Comparison of ENCODE assay signal across 23 cellular contexts in the genomic region with DNA sequence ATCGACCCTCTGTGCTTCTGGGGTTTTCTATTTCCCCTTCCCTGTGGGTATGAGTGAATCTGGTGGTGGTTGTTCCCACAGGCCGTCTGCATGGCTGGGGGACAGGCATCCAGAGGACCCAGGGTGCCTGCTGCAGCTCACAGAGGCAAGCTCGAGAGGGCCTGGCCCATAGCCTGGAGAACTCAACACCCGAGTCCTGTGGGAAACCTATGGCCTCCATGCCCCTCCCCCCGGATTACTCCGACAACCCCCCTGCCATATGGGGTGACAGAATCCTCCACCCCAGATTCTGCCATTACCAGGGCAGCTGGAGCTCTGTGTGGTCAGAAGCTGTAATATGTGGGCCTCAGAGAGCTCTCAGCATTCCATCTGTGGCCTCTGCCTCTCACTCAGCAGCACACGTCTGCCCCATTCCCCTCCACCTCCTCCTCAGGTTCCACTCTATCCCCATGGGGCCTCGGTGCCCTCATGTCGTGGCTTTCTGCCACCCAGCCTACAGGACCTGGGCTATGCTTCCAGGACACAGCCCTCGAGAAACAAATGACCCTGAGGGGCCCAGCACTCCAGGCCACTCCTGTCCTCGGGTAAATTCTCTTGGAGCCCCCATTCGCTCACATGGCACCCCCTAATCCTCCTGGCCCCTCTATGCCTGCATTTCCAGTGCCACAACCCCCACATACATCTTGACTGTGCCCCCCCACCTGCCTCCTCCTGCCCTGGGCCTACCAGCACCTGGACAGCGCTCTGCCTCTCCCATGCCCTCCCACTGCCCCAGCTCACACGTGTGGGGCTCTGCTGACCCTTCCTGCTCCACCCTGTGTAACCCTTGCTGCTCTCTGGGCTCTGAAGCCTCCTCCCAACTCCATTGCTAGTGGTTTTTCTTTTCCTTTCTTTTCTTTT. TPM values are rescaled to one million over a fixed set of nuclear protein-coding genes. Genes with fewer than 3 reads are reported as not detected.
DNase-seq lines count a peak whose midpoint lies in the region; ATAC-seq and TF ChIP-seq lines count a peak whose summit lies in the region.
"Had no signal": no experiment of that assay in that cellular context is flagged by ENCODE, and none has a peak within 500 bp of the region (broad histone marks: within the 10 kb centered on the region; RNA-seq: fewer than 3 reads in every experiment).

No MANE protein-coding gene starts in this region.

- TF ChIP-seq CTCF in gastrocnemius medialis (IDR thresholded peaks at IDR 0.05 in 4 of 5, conservative IDR thresholded peaks at IDR 0.05 in 1 of 5) (no peak), endothelial cell (IDR thresholded peaks at IDR 0.05; ENCODE audit: unreplicated experiment) (no peak)

- DNase-seq in activated CD4-positive, alpha-beta memory T cell treated with anti-CD3 and anti-CD28 coated beads, Interleukin-2, amount 10 ng/mL, durations not matched to agents 7 days and 5 days = no peak
- DNase-seq in activated CD4-positive, alpha-beta memory T cell treated with anti-CD3 and anti-CD28 coated beads for 36 hours = no peak
- DNase-seq in CD8-positive, alpha-beta memory T cell = no peak
- DNase-seq in SJCRH30 = peak; percentile 52 to 66
- DNase-seq in left ventricle myocardium superior = peak; percentile 84
- no peak for DNase-seq in gastrocnemius medialis
- no peak for DNase-seq in endothelial cell (ENCODE audit: low spot score)
- no peak for DNase-seq in NCI-H1694 treated with DMSO at 0.1 percent for 48 hours (lab: John Stamatoyannopoulos, UW)
- DNase-seq: activated CD4-positive, alpha-beta T cell treated with anti-CD3 and anti-CD28 coated beads, Interleukin-2, amount 50 U/mL, for 4 hours; activated effector memory CD4-positive, alpha-beta T cell treated with anti-CD3 and anti-CD28 coated beads, Interleukin-2, amount 50 U/mL, for 16 hours; effector CD8-positive, alpha-beta T cell; hippocampal formation; KG1; kidney glomerular epithelial cell; NCI-H1417 had no signal

- TF ChIP-seq POLR2A in gastrocnemius medialis (IDR thresholded peaks at IDR 0.05) = no peak

- peaks cover 28% of the 10 kb centered on the region for H3K4me1 Mint-ChIP-seq in activated CD4-positive, alpha-beta memory T cell treated with anti-CD3 and anti-CD28 coated beads, Interleukin-2, amount 10 ng/mL, durations not matched to agents 7 days and 5 days
- H3K4me1 Mint-ChIP-seq in activated CD4-positive, alpha-beta memory T cell treated with anti-CD3 and anti-CD28 coated beads for 36 hours (ENCODE audit: low read depth) = peaks cover 18% of the 10 kb centered on the region
- H3K4me1 Mint-ChIP-seq in CD8-positive, alpha-beta memory T cell = peaks cover 18 to 39% (median 21%) of the 10 kb centered on the region in 3 donors
- peaks cover 7% of the 10 kb centered on the region for H3K4me1 Mint-ChIP-seq in endothelial cell (ENCODE audit: unreplicated experiment)

- in situ Hi-C loops in gastrocnemius medialis (cut with MboI; ENCODE audit: low sequenced_read_pairs in 4 of 4) = no loop called here

- no peaks in the 10 kb centered on the region for H3K9me3 Mint-ChIP-seq in activated CD4-positive, alpha-beta memory T cell treated with anti-CD3 and anti-CD28 coated beads, Interleukin-2, amount 10 ng/mL, durations not matched to agents 7 days and 5 days
- H3K9me3 Mint-ChIP-seq in activated CD4-positive, alpha-beta memory T cell treated with anti-CD3 and anti-CD28 coated beads for 36 hours = no peaks in the 10 kb centered on the region
- H3K9me3 Mint-ChIP-seq in CD8-positive, alpha-beta memory T cell = no peaks in the 10 kb centered on the region
- H3K9me3 Mint-ChIP-seq in endothelial cell (ENCODE audit: unreplicated experiment) = no peaks in the 10 kb centered on the region
- H3K9me3 Mint-ChIP-seq: CD8-positive, alpha-beta T cell had no signal

- peaks cover 33% of the 10 kb centered on the region for H3K36me3 Mint-ChIP-seq in activated CD4-positive, alpha-beta memory T cell treated with anti-CD3 and anti-CD28 coated beads, Interleukin-2, amount 10 ng/mL, durations not matched to agents 7 days and 5 days (ENCODE audit: low read depth)
- H3K36me3 Mint-ChIP-seq in activated CD4-positive, alpha-beta memory T cell treated with anti-CD3 and anti-CD28 coated beads for 36 hours = peaks cover 21% of the 10 kb centered on the region
- peaks cover 0 to 29% (median 0%) of the 10 kb centered on the region in 3 donors for H3K36me3 Mint-ChIP-seq in CD8-positive, alpha-beta memory T cell
- H3K36me3 Mint-ChIP-seq in endothelial cell (ENCODE audit: low read depth, unreplicated experiment) = peaks cover 4% of the 10 kb centered on the region

- POLR2A ChIA-PET in activated CD4-positive, alpha-beta memory T cell treated with anti-CD3 and anti-CD28 coated beads, Interleukin-2, amount 10 ng/mL, durations not matched to agents 7 days and 5 days (lab: Charles Lee) = no interaction called here
- POLR2A ChIA-PET in activated CD4-positive, alpha-beta memory T cell treated with anti-CD3 and anti-CD28 coated beads for 36 hours (lab: Charles Lee) = no interaction called here
- POLR2A ChIA-PET in CD8-positive, alpha-beta memory T cell (lab: Charles Lee) = interaction anchor here (0.6 kb wide), 1 partner anchor 1133 kb away, joined by 5 read pairs; a partner anchor contains a TSS

- intact Hi-C loops in activated CD4-positive, alpha-beta memory T cell treated with anti-CD3 and anti-CD28 coated beads for 36 hours (cut with micrococcal nuclease) = no loop called here
- intact Hi-C loops in left ventricle myocardium superior (cut with micrococcal nuclease) (no loop called here), gastrocnemius medialis (cut with DNase I; ENCODE audit: low total_unique reads) (loop anchor here (5.0 kb wide), 1 partner anchor 1301 kb away; no protein-coding TSS in a partner anchor)

- H3K27me3 ChIP-seq in CD8-positive, alpha-beta memory T cell (ENCODE audit: insufficient read depth, low read length, poor library complexity, severe bottlenecking) = no peaks in the 10 kb centered on the region
- H3K27me3 ChIP-seq in SJCRH30 (no peaks in the 10 kb centered on the region), gastrocnemius medialis (no peaks in the 10 kb centered on the region)
- H3K27me3 ChIP-seq: breast epithelium, neutrophil, vagina had no signal

- H3K36me3 ChIP-seq in CD8-positive, alpha-beta memory T cell (ENCODE audit: insufficient read depth, low read length) = no peaks in the 10 kb centered on the region
- H3K36me3 ChIP-seq in SJCRH30 (no peaks in the 10 kb centered on the region), gastrocnemius medialis (no peaks in the 10 kb centered on the region)
- H3K36me3 ChIP-seq: breast epithelium, vagina had no signal

- no peak overlapping the region for H3K27ac ChIP-seq in CD8-positive, alpha-beta memory T cell (ENCODE audit: low read depth, low read length)
- no peak overlapping the region for H3K27ac ChIP-seq in SJCRH30
- H3K27ac ChIP-seq in gastrocnemius medialis = no peak overlapping the region
- H3K27ac ChIP-seq: breast epithelium, neutrophil, vagina had no signal

- CTCF ChIA-PET in activated CD4-positive, alpha-beta memory T cell treated with anti-CD3 and anti-CD28 coated beads, Interleukin-2, amount 10 ng/mL, durations not matched to agents 7 days and 5 days (lab: Charles Lee) = no interaction called here
- CTCF ChIA-PET in activated CD4-positive, alpha-beta memory T cell treated with anti-CD3 and anti-CD28 coated beads for 36 hours (lab: Charles Lee) = no interaction called here
- CTCF ChIA-PET in CD8-positive, alpha-beta memory T cell (lab: Charles Lee) = no interaction called here

- peak overlapping the region; percentile 21 for H3K27ac Mint-ChIP-seq in activated CD4-positive, alpha-beta memory T cell treated with anti-CD3 and anti-CD28 coated beads, Interleukin-2, amount 10 ng/mL, durations not matched to agents 7 days and 5 days
- no peak overlapping the region for H3K27ac Mint-ChIP-seq in activated CD4-positive, alpha-beta memory T cell treated with anti-CD3 and anti-CD28 coated beads for 36 hours
- H3K27ac Mint-ChIP-seq in CD8-positive, alpha-beta memory T cell = peak overlapping the region in 5 of 8 donors; percentile 38 to 57 (median 42)
- no peak overlapping the region for H3K27ac Mint-ChIP-seq in endothelial cell (ENCODE audit: unreplicated experiment)
- H3K27ac Mint-ChIP-seq: CD8-positive, alpha-beta T cell had no signal

- no peaks in the 10 kb centered on the region for H3K9me3 ChIP-seq in CD8-positive, alpha-beta memory T cell (ENCODE audit: low read length)
- no peaks in the 10 kb centered on the region for H3K9me3 ChIP-seq in SJCRH30 (replicated peaks)
- no peaks in the 10 kb centered on the region for H3K9me3 ChIP-seq in gastrocnemius medialis
- H3K9me3 ChIP-seq: breast epithelium, neutrophil, vagina had no signal

- H3K4me3 Mint-ChIP-seq in activated CD4-positive, alpha-beta memory T cell treated with anti-CD3 and anti-CD28 coated beads, Interleukin-2, amount 10 ng/mL, durations not matched to agents 7 days and 5 days = no peak overlapping the region
- H3K4me3 Mint-ChIP-seq in activated CD4-positive, alpha-beta memory T cell treated with anti-CD3 and anti-CD28 coated beads for 36 hours = no peak overlapping the region
- H3K4me3 Mint-ChIP-seq in CD8-positive, alpha-beta memory T cell = peak overlapping the region in 3 of 7 donors; percentile 58 to 65 (median 65)
- H3K4me3 Mint-ChIP-seq in endothelial cell (ENCODE audit: unreplicated experiment) = no peak overlapping the region
- H3K4me3 Mint-ChIP-seq: CD8-positive, alpha-beta T cell had no signal

- no peak overlapping the region for H3K4me3 ChIP-seq in CD8-positive, alpha-beta memory T cell (ENCODE audit: low read length)
- no peak overlapping the region for H3K4me3 ChIP-seq in SJCRH30
- H3K4me3 ChIP-seq in gastrocnemius medialis = no peak overlapping the region
- H3K4me3 ChIP-seq: breast epithelium, vagina had no signal

- ATAC-seq in left ventricle myocardium superior (peak; percentile 36), gastrocnemius medialis (no peak)
- ATAC-seq: CD8-positive, alpha-beta T cell had no signal

- H3K27me3 Mint-ChIP-seq in activated CD4-positive, alpha-beta memory T cell treated with anti-CD3 and anti-CD28 coated beads, Interleukin-2, amount 10 ng/mL, durations not matched to agents 7 days and 5 days = no peaks in the 10 kb centered on the region
- H3K27me3 Mint-ChIP-seq in activated CD4-positive, alpha-beta memory T cell treated with anti-CD3 and anti-CD28 coated beads for 36 hours = no peaks in the 10 kb centered on the region
- H3K27me3 Mint-ChIP-seq in CD8-positive, alpha-beta memory T cell = peaks cover 0 to 2% of the 10 kb centered on the region in 2 donors
- H3K27me3 Mint-ChIP-seq in endothelial cell (ENCODE audit: unreplicated experiment) = peaks cover 3% of the 10 kb centered on the region

- peaks cover 20% of the 10 kb centered on the region for H3K4me1 ChIP-seq in CD8-positive, alpha-beta memory T cell (ENCODE audit: insufficient read depth, low read length)
- H3K4me1 ChIP-seq in SJCRH30 = no peaks in the 10 kb centered on the region
- H3K4me1 ChIP-seq in gastrocnemius medialis = peaks cover 0 to 7% of the 10 kb centered on the region in 2 donors

RNA-seq across cellular contexts. Expression of a gene that starts 3.6 kb away (rescaled TPM):
- 100 to 1,000 TPM; 249 to 267 TPM for total RNA-seq in activated CD4-positive, alpha-beta memory T cell treated with anti-CD3 and anti-CD28 coated beads, Interleukin-2, amount 10 ng/mL, durations not matched to agents 7 days and 5 days
- 100 to 1,000 TPM; 197 to 208 TPM for total RNA-seq in activated CD4-positive, alpha-beta memory T cell treated with anti-CD3 and anti-CD28 coated beads for 36 hours
- total RNA-seq in CD8-positive, alpha-beta memory T cell = 100 to 1,000 TPM; 141 to 142 TPM
- 92.6 TPM for polyA plus RNA-seq in CD8-positive, alpha-beta memory T cell
- 69.3 and 94.4 TPM in 2 replicates for total RNA-seq in SJCRH30 (2014; rRNA removed; shearing (Covaris generic))
- total RNA-seq in left ventricle myocardium superior (370 TPM), gastrocnemius medialis (10 to 100 TPM; 24.2 to 36.1 (median 32.3) TPM), endothelial cell (ENCODE audit: unreplicated experiment) (148 TPM)

RNA-seq across cellular contexts. Expression of a gene that starts 12.6 kb away (rescaled TPM):
- not detected for total RNA-seq in activated CD4-positive, alpha-beta memory T cell treated with anti-CD3 and anti-CD28 coated beads, Interleukin-2, amount 10 ng/mL, durations not matched to agents 7 days and 5 days
- total RNA-seq in activated CD4-positive, alpha-beta memory T cell treated with anti-CD3 and anti-CD28 coated beads for 36 hours = not detected
- total RNA-seq in CD8-positive, alpha-beta memory T cell = not detected
- 0.14 TPM for polyA plus RNA-seq in CD8-positive, alpha-beta memory T cell
- not detected in 2 replicates for total RNA-seq in SJCRH30 (2014; rRNA removed; shearing (Covaris generic))
- total RNA-seq in left ventricle myocardium superior = 100 TPM
- total RNA-seq in gastrocnemius medialis = 1 to 10 TPM in 1 of 4 donors, not detected in 3; 1.4 TPM
- total RNA-seq in endothelial cell (ENCODE audit: unreplicated experiment) = not detected
- total RNA-seq: A673; breast epithelium; CD8-positive, alpha-beta T cell; fibroblast of lung; SK-MEL-5; subcutaneous adipose tissue had no signal
- polyA plus RNA-seq: fibroblast of lung had no signal

RNA-seq across cellular contexts. Expression of a gene that starts 39.1 kb away (rescaled TPM):
- 1 to 10 TPM; 4.5 to 5.2 TPM for total RNA-seq in activated CD4-positive, alpha-beta memory T cell treated with anti-CD3 and anti-CD28 coated beads, Interleukin-2, amount 10 ng/mL, durations not matched to agents 7 days and 5 days
- 1 to 10 TPM; 5.5 to 7.0 TPM for total RNA-seq in activated CD4-positive, alpha-beta memory T cell treated with anti-CD3 and anti-CD28 coated beads for 36 hours
- total RNA-seq in CD8-positive, alpha-beta memory T cell = 1 to 10 TPM; 3.6 to 5.0 TPM
- polyA plus RNA-seq in CD8-positive, alpha-beta memory T cell = 0.69 TPM
- total RNA-seq in SJCRH30 (2014; rRNA removed; shearing (Covaris generic)) = 0.13 TPM in 1 of 2 replicates, not detected in the other
- total RNA-seq in left ventricle myocardium superior = 1.0 TPM
- under 1 TPM in 3 of 4 donors, not detected in 1; 0.24 to 0.46 (median 0.36) TPM for total RNA-seq in gastrocnemius medialis
- 16.0 TPM for total RNA-seq in endothelial cell (ENCODE audit: unreplicated experiment)

Comparison
In these comparisons a context has a peak if more than half of its experiments do, and no peak if none do; other contexts are left out.
1. H3K27ac Mint-ChIP-seq: peak in activated CD4-positive, alpha-beta memory T cell treated with anti-CD3 and anti-CD28 coated beads, Interleukin-2, amount 10 ng/mL, durations not matched to agents 7 days and 5 days (single experiment) and CD8-positive, alpha-beta memory T cell (5 of 8); none in activated CD4-positive, alpha-beta memory T cell treated with anti-CD3 and anti-CD28 coated beads for 36 hours (single experiment) and endothelial cell (single experiment).
2. DNase-seq: peak in SJCRH30 (2 of 2) and left ventricle myocardium superior (single experiment); none in activated CD4-positive, alpha-beta memory T cell treated with anti-CD3 and anti-CD28 coated beads, Interleukin-2, amount 10 ng/mL, durations not matched to agents 7 days and 5 days (single experiment), activated CD4-positive, alpha-beta memory T cell treated with anti-CD3 and anti-CD28 coated beads for 36 hours (single experiment), CD8-positive, alpha-beta memory T cell (0 of 5), gastrocnemius medialis (0 of 2), endothelial cell (single experiment) and NCI-H1694 treated with DMSO at 0.1 percent for 48 hours (single experiment).
3. RNA of a gene that starts 12.6 kb away (total RNA-seq): 100 TPM in left ventricle myocardium superior (single experiment); 1.4 TPM in gastrocnemius medialis, not detected in activated CD4-positive, alpha-beta memory T cell treated with anti-CD3 and anti-CD28 coated beads, Interleukin-2, amount 10 ng/mL, durations not matched to agents 7 days and 5 days, not detected in activated CD4-positive, alpha-beta memory T cell treated with anti-CD3 and anti-CD28 coated beads for 36 hours, not detected in CD8-positive, alpha-beta memory T cell, not detected in SJCRH30 and not detected in endothelial cell (single experiment); every median in the first group is over 10 times any median in the second.